Comparison of ENCODE assay signal across 1 cellular context in genomic region chr2:198214108-198214736, GRCh38.
A peak's percentile ranks its signal among the peaks of the same experiment; 100 is the strongest.
TF ChIP-seq lines count a peak whose summit lies in the region.

No MANE protein-coding gene starts in this region.

TF ChIP-seq in IMR-90, 13 proteins besides CTCF, POLR2A, EP300 and RAD21:
- TF ChIP-seq RCOR1 (IDR thresholded peaks at IDR 0.05; ENCODE audit: insufficient replicate concordance, low read length) (no peak), CEBPB (IDR thresholded peaks at IDR 0.05; ENCODE audit: low read depth, low read length) (peak; percentile 65), CHD1 (IDR thresholded peaks at IDR 0.05; ENCODE audit: low read depth, low read length) (no peak), USF2 (IDR thresholded peaks at IDR 0.05; ENCODE audit: low read depth, low read length) (no peak), FOS (IDR thresholded peaks at IDR 0.05; ENCODE audit: low read depth, low read length) (no peak)
TF ChIP-seq in IMR-90: peak in this region for 1.
